ENCODE assay signal across 8 cellular contexts in the genomic region with DNA sequence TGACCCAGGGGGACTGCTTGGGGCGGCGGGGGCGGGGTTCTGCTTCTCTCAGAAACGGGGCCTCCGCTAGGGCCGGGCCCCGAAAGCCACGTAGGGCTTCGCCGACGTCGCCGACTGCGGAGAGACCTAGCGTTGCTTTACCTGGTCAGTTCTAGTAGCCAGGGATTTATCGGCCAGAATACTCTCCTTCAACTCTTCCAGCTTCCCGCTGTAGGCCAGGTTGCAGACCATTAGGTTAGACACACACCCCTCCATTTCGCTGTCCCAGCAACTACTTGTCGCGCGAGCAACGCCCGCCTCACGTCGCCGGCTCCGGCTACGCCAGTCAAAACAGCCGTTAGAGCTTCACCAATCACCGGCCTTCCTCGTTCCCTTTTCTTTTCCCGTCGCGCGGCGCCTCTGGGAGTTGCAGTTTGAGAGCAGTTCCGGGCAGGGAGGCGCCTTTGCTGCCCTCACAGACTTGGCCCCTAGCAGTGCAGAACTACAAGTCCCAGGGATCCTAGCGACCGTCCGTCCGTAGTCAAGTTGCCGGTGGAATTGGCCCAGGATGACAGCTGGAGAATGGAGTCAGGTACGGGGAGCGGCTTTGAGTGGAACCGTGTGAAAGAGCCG. TPM values are rescaled to one million over a fixed set of nuclear protein-coding genes. Genes with fewer than 3 reads are reported as not detected.
DNase-seq lines count a peak whose midpoint lies in the region; ATAC-seq and TF ChIP-seq lines count a peak whose summit lies in the region.

A gene with protein sequence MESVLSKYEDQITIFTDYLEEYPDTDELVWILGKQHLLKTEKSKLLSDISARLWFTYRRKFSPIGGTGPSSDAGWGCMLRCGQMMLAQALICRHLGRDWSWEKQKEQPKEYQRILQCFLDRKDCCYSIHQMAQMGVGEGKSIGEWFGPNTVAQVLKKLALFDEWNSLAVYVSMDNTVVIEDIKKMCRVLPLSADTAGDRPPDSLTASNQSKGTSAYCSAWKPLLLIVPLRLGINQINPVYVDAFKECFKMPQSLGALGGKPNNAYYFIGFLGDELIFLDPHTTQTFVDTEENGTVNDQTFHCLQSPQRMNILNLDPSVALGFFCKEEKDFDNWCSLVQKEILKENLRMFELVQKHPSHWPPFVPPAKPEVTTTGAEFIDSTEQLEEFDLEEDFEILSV (plus strand): TSS at position 513 of the 612 bp plus-strand sequence. CDS start 49 bp downstream, at position 562.
A gene with protein sequence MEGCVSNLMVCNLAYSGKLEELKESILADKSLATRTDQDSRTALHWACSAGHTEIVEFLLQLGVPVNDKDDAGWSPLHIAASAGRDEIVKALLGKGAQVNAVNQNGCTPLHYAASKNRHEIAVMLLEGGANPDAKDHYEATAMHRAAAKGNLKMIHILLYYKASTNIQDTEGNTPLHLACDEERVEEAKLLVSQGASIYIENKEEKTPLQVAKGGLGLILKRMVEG (minus strand): TSS at position 277 of the 612 bp plus-strand sequence. CDS start 22 bp downstream, at position 255.

- TF ChIP-seq CTCF in left lung (IDR thresholded peaks at IDR 0.05) = peak in 1 of 2 donors; percentile 27

- H3K9me3 Mint-ChIP-seq in CD4-positive, CD25-positive, alpha-beta regulatory T cell = no peaks in the 10 kb centered on the region
- H3K9me3 Mint-ChIP-seq in activated CD4-positive, alpha-beta T cell treated with anti-CD3 and anti-CD28 coated beads, Interleukin-2, amount 10 ng/mL, durations not matched to agents 7 days and 5 days = no peaks in the 10 kb centered on the region

- peak; percentile 98 for ATAC-seq in CD4-positive, CD25-positive, alpha-beta regulatory T cell (ENCODE audit: low read depth in 2 of 2)
- ATAC-seq in GM19438 (IDR thresholded peaks at IDR 0.05; ENCODE audit: low read depth, unreplicated experiment) (peak; percentile 94), HG03565 (IDR thresholded peaks at IDR 0.05; ENCODE audit: unreplicated experiment) (peak; percentile 95), left lung (peak; percentile 97)

- H3K4me1 ChIP-seq in CD4-positive, CD25-positive, alpha-beta regulatory T cell (ENCODE audit: control insufficient read depth, insufficient read depth, low read length, poor library complexity, severe bottlenecking) = peaks cover 17% of the 10 kb centered on the region
- H3K4me1 ChIP-seq in left lung = peaks cover 0 to 15% of the 10 kb centered on the region in 2 donors

- peak; percentile 87 to 96 (median 90) for DNase-seq in CD4-positive, CD25-positive, alpha-beta regulatory T cell
- DNase-seq in NCI-H748 (lab: John Stamatoyannopoulos, UW; ENCODE audit: unreplicated experiment) = peak; percentile 97
- peak; percentile 93 for DNase-seq in activated CD4-positive, alpha-beta T cell treated with anti-CD3 and anti-CD28 coated beads, Interleukin-2, amount 10 ng/mL, durations not matched to agents 7 days and 5 days
- DNase-seq in dermis blood vessel endothelial cell = peak; percentile 96
- DNase-seq in left lung = peak; percentile 94
- DNase-seq in stimulated activated CD4-positive, alpha-beta T cell treated with anti-CD3 and anti-CD28 coated beads, Interleukin-2, amount 100 ng/mL, for 4 hours (ENCODE audit: low read depth) = peak; percentile 82

- POLR2A ChIA-PET in activated CD4-positive, alpha-beta T cell treated with anti-CD3 and anti-CD28 coated beads, Interleukin-2, amount 10 ng/mL, durations not matched to agents 7 days and 5 days (lab: Charles Lee) = no interaction called here

- no peak within 1 kb of the TSS for H3K4me3 Mint-ChIP-seq in CD4-positive, CD25-positive, alpha-beta regulatory T cell
- H3K4me3 Mint-ChIP-seq in activated CD4-positive, alpha-beta T cell treated with anti-CD3 and anti-CD28 coated beads, Interleukin-2, amount 10 ng/mL, durations not matched to agents 7 days and 5 days = no peak within 1 kb of the TSS

- H3K27me3 Mint-ChIP-seq in CD4-positive, CD25-positive, alpha-beta regulatory T cell = no peaks in the 10 kb centered on the region
- H3K27me3 Mint-ChIP-seq in activated CD4-positive, alpha-beta T cell treated with anti-CD3 and anti-CD28 coated beads, Interleukin-2, amount 10 ng/mL, durations not matched to agents 7 days and 5 days = no peaks in the 10 kb centered on the region

- peaks cover 13% of the 10 kb centered on the region for H3K36me3 ChIP-seq in CD4-positive, CD25-positive, alpha-beta regulatory T cell (ENCODE audit: control insufficient read depth, insufficient read depth, low read length)
- peaks cover 0 to 17% of the 10 kb centered on the region in 2 donors for H3K36me3 ChIP-seq in left lung

- H3K4me3 ChIP-seq in CD4-positive, CD25-positive, alpha-beta regulatory T cell (ENCODE audit: low read depth, low read length) = peak within 1 kb of the TSS; percentile 76
- H3K4me3 ChIP-seq in left lung = peak within 1 kb of the TSS; percentile 41 to 57

- H3K27ac Mint-ChIP-seq in CD4-positive, CD25-positive, alpha-beta regulatory T cell = no peak within 1 kb of the TSS
- no peak within 1 kb of the TSS for H3K27ac Mint-ChIP-seq in activated CD4-positive, alpha-beta T cell treated with anti-CD3 and anti-CD28 coated beads, Interleukin-2, amount 10 ng/mL, durations not matched to agents 7 days and 5 days

- CTCF ChIA-PET in activated CD4-positive, alpha-beta T cell treated with anti-CD3 and anti-CD28 coated beads, Interleukin-2, amount 10 ng/mL, durations not matched to agents 7 days and 5 days (lab: Charles Lee) = no interaction called here

- peaks cover 4 to 20% (median 6%) of the 10 kb centered on the region in 4 donors for H3K4me1 Mint-ChIP-seq in CD4-positive, CD25-positive, alpha-beta regulatory T cell
- peaks cover 19% of the 10 kb centered on the region for H3K4me1 Mint-ChIP-seq in activated CD4-positive, alpha-beta T cell treated with anti-CD3 and anti-CD28 coated beads, Interleukin-2, amount 10 ng/mL, durations not matched to agents 7 days and 5 days

- intact Hi-C loops in left lung (cut with DNase I) = no loop called here

- peak within 1 kb of the TSS; percentile 86 for H3K27ac ChIP-seq in CD4-positive, CD25-positive, alpha-beta regulatory T cell (ENCODE audit: insufficient read depth, low read length, poor library complexity, severe bottlenecking)
- H3K27ac ChIP-seq in left lung = peak within 1 kb of the TSS; percentile 85

- H3K27me3 ChIP-seq in CD4-positive, CD25-positive, alpha-beta regulatory T cell (ENCODE audit: control insufficient read depth, insufficient read depth, low read length) = no peaks in the 10 kb centered on the region
- H3K27me3 ChIP-seq in left lung = no peaks in the 10 kb centered on the region

- H3K36me3 Mint-ChIP-seq in CD4-positive, CD25-positive, alpha-beta regulatory T cell = no peaks in the 10 kb centered on the region
- H3K36me3 Mint-ChIP-seq in activated CD4-positive, alpha-beta T cell treated with anti-CD3 and anti-CD28 coated beads, Interleukin-2, amount 10 ng/mL, durations not matched to agents 7 days and 5 days (ENCODE audit: low read depth) = no peaks in the 10 kb centered on the region

- H3K9me3 ChIP-seq in CD4-positive, CD25-positive, alpha-beta regulatory T cell (ENCODE audit: control insufficient read depth in 2 of 2, low read length in 2 of 2) = no peaks in the 10 kb centered on the region
- no peaks in the 10 kb centered on the region for H3K9me3 ChIP-seq in left lung

RNA-seq across cellular contexts. Expression of the first gene that starts in this region (rescaled TPM):
- 10.4 TPM for total RNA-seq in CD4-positive, CD25-positive, alpha-beta regulatory T cell
- 10 to 100 TPM; 16.7 to 21.8 (median 18.6) TPM for polyA plus RNA-seq in CD4-positive, CD25-positive, alpha-beta regulatory T cell
- total RNA-seq in activated CD4-positive, alpha-beta T cell treated with anti-CD3 and anti-CD28 coated beads, Interleukin-2, amount 10 ng/mL, durations not matched to agents 7 days and 5 days = 10 to 100 TPM; 11.1 to 12.0 TPM
- total RNA-seq in dermis blood vessel endothelial cell (30.4 and 34.7 TPM in 2 replicates), left lung (10 to 100 TPM; 18.4 TPM)

RNA-seq across cellular contexts. Expression of the second gene that starts in this region (rescaled TPM):
- 19.3 TPM for total RNA-seq in CD4-positive, CD25-positive, alpha-beta regulatory T cell
- polyA plus RNA-seq in CD4-positive, CD25-positive, alpha-beta regulatory T cell = 10 to 100 TPM; 54.7 to 85.1 (median 68.3) TPM
- 10 to 100 TPM; 32.9 to 33.7 TPM for total RNA-seq in activated CD4-positive, alpha-beta T cell treated with anti-CD3 and anti-CD28 coated beads, Interleukin-2, amount 10 ng/mL, durations not matched to agents 7 days and 5 days
- total RNA-seq in dermis blood vessel endothelial cell = 89.8 and 107 TPM in 2 replicates
- 10 to 100 TPM; 44.8 to 45.5 TPM for total RNA-seq in left lung

Comparison
In these comparisons a context has a peak if more than half of its experiments do, and no peak if none do; other contexts are left out.
1. Peak in every context shown above with its lines: DNase-seq, ATAC-seq, H3K4me3 ChIP-seq and H3K27ac ChIP-seq.